Comparison of ENCODE assay signal across 2 cellular contexts in the genomic region with DNA sequence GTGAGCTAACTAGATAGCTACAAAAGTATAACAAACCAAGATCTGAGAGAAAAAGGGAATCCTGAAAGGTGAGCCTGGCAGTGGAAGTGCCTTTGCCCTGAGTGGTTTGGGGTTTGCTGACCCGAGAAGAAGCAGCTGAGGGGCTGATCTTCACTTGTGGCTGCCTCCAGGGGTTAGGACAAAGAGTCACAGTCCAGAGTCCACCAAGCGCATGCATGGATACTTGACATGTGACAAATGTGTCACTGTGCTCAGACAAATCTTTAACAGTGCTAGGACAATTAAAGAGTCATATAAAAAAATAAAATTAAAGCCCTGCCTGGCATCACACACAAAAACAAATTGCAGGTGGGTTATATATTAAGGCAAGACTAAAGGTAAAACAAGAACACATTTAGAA.
TF ChIP-seq lines count a peak whose summit lies in the region.

No MANE protein-coding gene starts in this region.

TF ChIP-seq in HepG2, 621 proteins besides CTCF, POLR2A, EP300 and RAD21 (continued from another document):
- TF ChIP-seq HNRNPUL1 (IDR thresholded peaks at IDR 0.05; ENCODE audit: low read depth, low read length) (no peak), ZNF83 (CRISPR knock-in tag; IDR thresholded peaks at IDR 0.05; ENCODE audit: borderline replicate concordance) (no peak), BRD4 (CRISPR knock-in tag; IDR thresholded peaks at IDR 0.05) (no peak), TCF7 (IDR thresholded peaks at IDR 0.05; ENCODE audit: low read depth) (no peak)

TF ChIP-seq in GM23338, 12 proteins besides CTCF, POLR2A, EP300 and RAD21 (continued from another document):
- no peak for TF ChIP-seq ZNF331 (CRISPR knock-in tag; IDR thresholded peaks at IDR 0.05; ENCODE audit: low read depth)
